ENCODE assay signal across 8 cellular contexts in genomic region chr17:60390223-60390622, GRCh38. TPM values are rescaled to one million over a fixed set of nuclear protein-coding genes. Genes with fewer than 3 reads are reported as not detected.
DNase-seq lines count a peak whose midpoint lies in the region; ATAC-seq, FAIRE-seq and TF ChIP-seq lines count a peak whose summit lies in the region.

No MANE protein-coding gene starts in this region.

- FAIRE-seq in kidney (lab: Jason Lieb, UNC) (no peak), urothelium cell line (lab: Jason Lieb, UNC) (no peak), D721Med (lab: Jason Lieb, UNC) (no peak)

- H3K9me3 ChIP-seq in AG04450 (ENCODE audit: control insufficient read depth, insufficient read depth, low read length) = peaks cover 3% of the 10 kb centered on the region; the same call in 1 of the 2 replicates
- H3K9me3 ChIP-seq in kidney (ENCODE audit: control insufficient read depth in 1 of 2, low read length in 2 of 2) = no peaks in the 10 kb centered on the region

- H3K27me3 Mint-ChIP-seq in activated naive CD8-positive, alpha-beta T cell treated with anti-CD3 and anti-CD28 coated beads, Interleukin-2, amount 10 ng/mL, durations not matched to agents 7 days and 5 days = no peaks in the 10 kb centered on the region

- no peak overlapping the region for H3K9ac ChIP-seq in kidney (ENCODE audit: low read length in 2 of 2)

- H3K4me1 ChIP-seq in kidney (ENCODE audit: control insufficient read depth in 1 of 2, insufficient read depth in 1 of 2, low read depth in 1 of 2, low read length in 2 of 2) = peaks cover 6 to 9% of the 10 kb centered on the region in 2 donors

- H3K27ac ChIP-seq in AG04450 (ENCODE audit: low read depth, low read length) (no peak overlapping the region), kidney (ENCODE audit: low read depth in 2 of 2, low read length in 2 of 2) (no peak overlapping the region)

- no peaks in the 10 kb centered on the region for H3K36me3 ChIP-seq in kidney (ENCODE audit: control insufficient read depth in 1 of 2, insufficient read depth in 2 of 2, low read length in 2 of 2)

- POLR2A ChIA-PET in AG04450 (lab: Yijun Ruan, JAX) = interaction anchor here (0.5 to 0.7 kb wide), 4 partner anchors 79 to 393 kb away, joined by 4 to 7 read pairs (median 4); no protein-coding TSS in a partner anchor
- POLR2A ChIA-PET in activated naive CD8-positive, alpha-beta T cell treated with anti-CD3 and anti-CD28 coated beads, Interleukin-2, amount 10 ng/mL, durations not matched to agents 7 days and 5 days (lab: Charles Lee) = no interaction called here

- CTCF ChIA-PET in AG04450 (lab: Charles Lee) = interaction anchor here (1.1 kb wide), 1 partner anchor 31 kb away, joined by 4 read pairs; no protein-coding TSS in a partner anchor

- peaks cover 4% of the 10 kb centered on the region for H3K36me3 Mint-ChIP-seq in activated naive CD8-positive, alpha-beta T cell treated with anti-CD3 and anti-CD28 coated beads, Interleukin-2, amount 10 ng/mL, durations not matched to agents 7 days and 5 days

- no peak for ATAC-seq in activated naive CD8-positive, alpha-beta T cell treated with anti-CD3 and anti-CD28 coated beads, Interleukin-2, amount 10 ng/mL, durations not matched to agents 7 days and 5 days (ENCODE audit: low read depth)
- ATAC-seq in HG03097 (IDR thresholded peaks at IDR 0.05; ENCODE audit: low FRiP score, unreplicated experiment) (no peak), HG03342 (IDR thresholded peaks at IDR 0.05; ENCODE audit: unreplicated experiment) (no peak)

- intact Hi-C loops in kidney (cut with DNase I) = no loop called here

- DNase-seq in AG04450 (ENCODE audit: low read depth, low spot score) (no peak), HPDE6-E6E7 (ENCODE audit: extremely low spot score) (peak; percentile 21), kidney (peak; percentile 14), urothelium cell line (ENCODE audit: low spot score) (peak; percentile 54), D721Med (ENCODE audit: insufficient read length, low spot score) (no peak)
- DNase-seq in activated naive CD8-positive, alpha-beta T cell treated with anti-CD3 and anti-CD28 coated beads, Interleukin-2, amount 10 ng/mL, durations not matched to agents 7 days and 5 days = no peak

- no peaks in the 10 kb centered on the region for H3K27me3 ChIP-seq in AG04450 (ENCODE audit: control insufficient read depth, insufficient read depth, low read length)

- H3K4me3 ChIP-seq in AG04450 (ENCODE audit: low read depth, low read length) = peak overlapping the region; percentile 93
- peak overlapping the region; percentile 77 to 94 for H3K4me3 ChIP-seq in kidney (ENCODE audit: low read length in 2 of 2)

- peaks cover 45% of the 10 kb centered on the region for H3K4me1 Mint-ChIP-seq in activated naive CD8-positive, alpha-beta T cell treated with anti-CD3 and anti-CD28 coated beads, Interleukin-2, amount 10 ng/mL, durations not matched to agents 7 days and 5 days

- H3K27ac Mint-ChIP-seq in activated naive CD8-positive, alpha-beta T cell treated with anti-CD3 and anti-CD28 coated beads, Interleukin-2, amount 10 ng/mL, durations not matched to agents 7 days and 5 days = no peak overlapping the region

- peak overlapping the region; percentile 93 for H3K4me3 Mint-ChIP-seq in activated naive CD8-positive, alpha-beta T cell treated with anti-CD3 and anti-CD28 coated beads, Interleukin-2, amount 10 ng/mL, durations not matched to agents 7 days and 5 days

- H3K9me3 Mint-ChIP-seq in activated naive CD8-positive, alpha-beta T cell treated with anti-CD3 and anti-CD28 coated beads, Interleukin-2, amount 10 ng/mL, durations not matched to agents 7 days and 5 days = no peaks in the 10 kb centered on the region

- TF ChIP-seq CTCF in AG04450 (IDR thresholded peaks at IDR 0.05; ENCODE audit: low read depth, low read length) = no peak
- no peak for TF ChIP-seq CTCF in kidney (IDR thresholded peaks at IDR 0.05; ENCODE audit: borderline replicate concordance, extremely low read depth, insufficient read depth)
- TF ChIP-seq CTCF in D721Med (IDR thresholded peaks at IDR 0.05; ENCODE audit: insufficient read depth, missing control alignments) = no peak

RNA-seq across cellular contexts. Expression of gene USP32, which starts 1.7 kb away (rescaled TPM):
- polyA plus RNA-seq in AG04450 (2011; rRNA removed) (40.7 and 42.6 TPM in 2 replicates), kidney (ENCODE audit: insufficient read depth, low read depth, low replicate concordance) (14.6 TPM)
- 43.6 and 60.7 TPM in 2 replicates for polyA minus RNA-seq in AG04450 (2011; rRNA and poly(A)+ RNA removed)
- 10 to 100 TPM; 37.0 to 38.5 TPM for total RNA-seq in activated naive CD8-positive, alpha-beta T cell treated with anti-CD3 and anti-CD28 coated beads, Interleukin-2, amount 10 ng/mL, durations not matched to agents 7 days and 5 days
- total RNA-seq in kidney = 53.1 TPM

RNA-seq across cellular contexts. Expression of gene CHCT1, which starts 32.1 kb away (rescaled TPM):
- polyA plus RNA-seq in AG04450 (2011; rRNA removed) = not detected in 2 replicates
- not detected in 2 replicates for polyA minus RNA-seq in AG04450 (2011; rRNA and poly(A)+ RNA removed)
- not detected for total RNA-seq in activated naive CD8-positive, alpha-beta T cell treated with anti-CD3 and anti-CD28 coated beads, Interleukin-2, amount 10 ng/mL, durations not matched to agents 7 days and 5 days
- not detected for total RNA-seq in kidney
- polyA plus RNA-seq in kidney (ENCODE audit: insufficient read depth, low read depth, low replicate concordance) = not detected

Comparison
In these comparisons a context has a peak if more than half of its experiments do, and no peak if none do; other contexts are left out.
1. DNase-seq: peak in HPDE6-E6E7 (single experiment), kidney (single experiment) and urothelium cell line (single experiment); none in AG04450 (single experiment), activated naive CD8-positive, alpha-beta T cell treated with anti-CD3 and anti-CD28 coated beads, Interleukin-2, amount 10 ng/mL, durations not matched to agents 7 days and 5 days (single experiment) and D721Med (single experiment).